1 cellular context compared by ENCODE assay signal in the genomic region with DNA sequence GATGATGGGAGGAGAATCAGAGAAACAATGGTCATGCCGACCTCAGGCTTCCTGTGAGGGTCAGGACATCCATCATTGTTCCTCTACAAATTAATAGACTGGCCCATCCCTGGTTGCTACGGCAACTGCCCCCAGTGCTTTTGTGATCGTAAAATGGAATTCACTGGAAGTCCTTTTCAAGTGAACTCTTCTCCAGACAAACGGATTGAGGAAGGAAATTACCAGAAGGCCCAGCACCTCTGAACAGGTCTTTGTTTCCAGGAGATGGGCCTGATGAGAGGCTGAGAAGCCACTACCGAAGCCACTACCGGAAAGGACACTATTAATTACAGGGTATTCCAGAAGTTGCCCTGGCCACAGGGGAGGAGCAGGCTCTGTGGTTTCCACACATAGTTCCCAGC.
TF ChIP-seq lines count a peak whose summit lies in the region.

No MANE protein-coding gene starts in this region.

TF ChIP-seq in WTC11, 78 proteins besides CTCF, POLR2A, EP300 and RAD21 (continued from another document):
- TF ChIP-seq, protein P1, sequence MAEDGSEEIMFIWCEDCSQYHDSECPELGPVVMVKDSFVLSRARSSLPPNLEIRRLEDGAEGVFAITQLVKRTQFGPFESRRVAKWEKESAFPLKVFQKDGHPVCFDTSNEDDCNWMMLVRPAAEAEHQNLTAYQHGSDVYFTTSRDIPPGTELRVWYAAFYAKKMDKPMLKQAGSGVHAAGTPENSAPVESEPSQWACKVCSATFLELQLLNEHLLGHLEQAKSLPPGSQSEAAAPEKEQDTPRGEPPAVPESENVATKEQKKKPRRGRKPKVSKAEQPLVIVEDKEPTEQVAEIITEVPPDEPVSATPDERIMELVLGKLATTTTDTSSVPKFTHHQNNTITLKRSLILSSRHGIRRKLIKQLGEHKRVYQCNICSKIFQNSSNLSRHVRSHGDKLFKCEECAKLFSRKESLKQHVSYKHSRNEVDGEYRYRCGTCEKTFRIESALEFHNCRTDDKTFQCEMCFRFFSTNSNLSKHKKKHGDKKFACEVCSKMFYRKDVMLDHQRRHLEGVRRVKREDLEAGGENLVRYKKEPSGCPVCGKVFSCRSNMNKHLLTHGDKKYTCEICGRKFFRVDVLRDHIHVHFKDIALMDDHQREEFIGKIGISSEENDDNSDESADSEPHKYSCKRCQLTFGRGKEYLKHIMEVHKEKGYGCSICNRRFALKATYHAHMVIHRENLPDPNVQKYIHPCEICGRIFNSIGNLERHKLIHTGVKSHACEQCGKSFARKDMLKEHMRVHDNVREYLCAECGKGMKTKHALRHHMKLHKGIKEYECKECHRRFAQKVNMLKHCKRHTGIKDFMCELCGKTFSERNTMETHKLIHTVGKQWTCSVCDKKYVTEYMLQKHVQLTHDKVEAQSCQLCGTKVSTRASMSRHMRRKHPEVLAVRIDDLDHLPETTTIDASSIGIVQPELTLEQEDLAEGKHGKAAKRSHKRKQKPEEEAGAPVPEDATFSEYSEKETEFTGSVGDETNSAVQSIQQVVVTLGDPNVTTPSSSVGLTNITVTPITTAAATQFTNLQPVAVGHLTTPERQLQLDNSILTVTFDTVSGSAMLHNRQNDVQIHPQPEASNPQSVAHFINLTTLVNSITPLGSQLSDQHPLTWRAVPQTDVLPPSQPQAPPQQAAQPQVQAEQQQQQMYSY (CRISPR knock-in tag; IDR thresholded peaks at IDR 0.05), result no peak
- TF ChIP-seq, protein P2, sequence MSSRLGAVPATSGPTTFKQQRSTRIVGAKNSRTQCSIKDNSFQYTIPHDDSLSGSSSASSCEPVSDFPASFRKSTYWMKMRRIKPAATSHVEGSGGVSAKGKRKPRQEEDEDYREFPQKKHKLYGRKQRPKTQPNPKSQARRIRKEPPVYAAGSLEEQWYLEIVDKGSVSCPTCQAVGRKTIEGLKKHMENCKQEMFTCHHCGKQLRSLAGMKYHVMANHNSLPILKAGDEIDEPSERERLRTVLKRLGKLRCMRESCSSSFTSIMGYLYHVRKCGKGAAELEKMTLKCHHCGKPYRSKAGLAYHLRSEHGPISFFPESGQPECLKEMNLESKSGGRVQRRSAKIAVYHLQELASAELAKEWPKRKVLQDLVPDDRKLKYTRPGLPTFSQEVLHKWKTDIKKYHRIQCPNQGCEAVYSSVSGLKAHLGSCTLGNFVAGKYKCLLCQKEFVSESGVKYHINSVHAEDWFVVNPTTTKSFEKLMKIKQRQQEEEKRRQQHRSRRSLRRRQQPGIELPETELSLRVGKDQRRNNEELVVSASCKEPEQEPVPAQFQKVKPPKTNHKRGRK (CRISPR knock-in tag; IDR thresholded peaks at IDR 0.05; ENCODE audit: borderline replicate concordance), result no peak
- no peak for TF ChIP-seq ZNF671 (CRISPR knock-in tag; IDR thresholded peaks at IDR 0.05)
- TF ChIP-seq, protein P3, sequence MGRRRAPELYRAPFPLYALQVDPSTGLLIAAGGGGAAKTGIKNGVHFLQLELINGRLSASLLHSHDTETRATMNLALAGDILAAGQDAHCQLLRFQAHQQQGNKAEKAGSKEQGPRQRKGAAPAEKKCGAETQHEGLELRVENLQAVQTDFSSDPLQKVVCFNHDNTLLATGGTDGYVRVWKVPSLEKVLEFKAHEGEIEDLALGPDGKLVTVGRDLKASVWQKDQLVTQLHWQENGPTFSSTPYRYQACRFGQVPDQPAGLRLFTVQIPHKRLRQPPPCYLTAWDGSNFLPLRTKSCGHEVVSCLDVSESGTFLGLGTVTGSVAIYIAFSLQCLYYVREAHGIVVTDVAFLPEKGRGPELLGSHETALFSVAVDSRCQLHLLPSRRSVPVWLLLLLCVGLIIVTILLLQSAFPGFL (CRISPR knock-in tag; IDR thresholded peaks at IDR 0.05; ENCODE audit: borderline replicate concordance), result no peak
- TF ChIP-seq, protein P4, sequence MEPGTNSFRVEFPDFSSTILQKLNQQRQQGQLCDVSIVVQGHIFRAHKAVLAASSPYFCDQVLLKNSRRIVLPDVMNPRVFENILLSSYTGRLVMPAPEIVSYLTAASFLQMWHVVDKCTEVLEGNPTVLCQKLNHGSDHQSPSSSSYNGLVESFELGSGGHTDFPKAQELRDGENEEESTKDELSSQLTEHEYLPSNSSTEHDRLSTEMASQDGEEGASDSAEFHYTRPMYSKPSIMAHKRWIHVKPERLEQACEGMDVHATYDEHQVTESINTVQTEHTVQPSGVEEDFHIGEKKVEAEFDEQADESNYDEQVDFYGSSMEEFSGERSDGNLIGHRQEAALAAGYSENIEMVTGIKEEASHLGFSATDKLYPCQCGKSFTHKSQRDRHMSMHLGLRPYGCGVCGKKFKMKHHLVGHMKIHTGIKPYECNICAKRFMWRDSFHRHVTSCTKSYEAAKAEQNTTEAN (CRISPR knock-in tag; IDR thresholded peaks at IDR 0.05), result no peak
- TF ChIP-seq, protein P5, sequence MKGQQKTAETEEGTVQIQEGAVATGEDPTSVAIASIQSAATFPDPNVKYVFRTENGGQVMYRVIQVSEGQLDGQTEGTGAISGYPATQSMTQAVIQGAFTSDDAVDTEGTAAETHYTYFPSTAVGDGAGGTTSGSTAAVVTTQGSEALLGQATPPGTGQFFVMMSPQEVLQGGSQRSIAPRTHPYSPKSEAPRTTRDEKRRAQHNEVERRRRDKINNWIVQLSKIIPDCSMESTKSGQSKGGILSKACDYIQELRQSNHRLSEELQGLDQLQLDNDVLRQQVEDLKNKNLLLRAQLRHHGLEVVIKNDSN (CRISPR knock-in tag; IDR thresholded peaks at IDR 0.05), result no peak
